2 cellular contexts compared by ENCODE assay signal in genomic region chr22:43843783-43844530, GRCh38.
TF ChIP-seq lines count a peak whose summit lies in the region.

No MANE protein-coding gene starts in this region.

TF ChIP-seq in HEK293, 187 proteins besides CTCF, POLR2A, EP300 and RAD21:
- TF ChIP-seq ZIC2 (tag by site-specific recombination; IDR thresholded peaks at IDR 0.05) (peak; percentile 13; the same call in 1 of the 2 replicates), ZNF449 (tag by site-specific recombination; IDR thresholded peaks at IDR 0.05) (0 out of 2 replicates have a peak, but pooled peaks have one; percentile 50), BCL6B (tag by site-specific recombination; IDR thresholded peaks at IDR 0.05) (no peak), ZNF341 (tag by site-specific recombination; IDR thresholded peaks at IDR 0.05; ENCODE audit: low read depth) (0 out of 2 replicates have a peak, but pooled peaks have one; percentile 18)

TF ChIP-seq in H1, 55 proteins besides CTCF, POLR2A, EP300 and RAD21:
- TF ChIP-seq CBX8 (IDR thresholded peaks at IDR 0.05; ENCODE audit: borderline replicate concordance, low read depth, low read length): no peak
- no peak for TF ChIP-seq TBP (IDR thresholded peaks at IDR 0.05; ENCODE audit: low read depth, low read length)
- no peak for TF ChIP-seq SP1 (IDR thresholded peaks at IDR 0.05; ENCODE audit: low read depth, low read length)
- no peak for TF ChIP-seq CHD2 (IDR thresholded peaks at IDR 0.05; ENCODE audit: low read length)
- no peak for TF ChIP-seq ATF3 (IDR thresholded peaks at IDR 0.05; ENCODE audit: insufficient read depth, low read depth, low read length)
- no peak for TF ChIP-seq NRF1 (IDR thresholded peaks at IDR 0.05; ENCODE audit: low read depth, low read length)
- TF ChIP-seq HDAC6 (IDR thresholded peaks at IDR 0.05; ENCODE audit: low read depth, low read length): no peak
- no peak for TF ChIP-seq RFX5 (IDR thresholded peaks at IDR 0.05; ENCODE audit: borderline replicate concordance, low read depth, low read length)
- no peak for TF ChIP-seq ATF2 (IDR thresholded peaks at IDR 0.05; ENCODE audit: low read length)
- TF ChIP-seq CREB1 (IDR thresholded peaks at IDR 0.05): no peak
- TF ChIP-seq HDAC2 (IDR thresholded peaks at IDR 0.05; ENCODE audit: borderline replicate concordance in 1 of 2, low read depth in 2 of 2, low read length in 2 of 2): no peak
- no peak for TF ChIP-seq SRF (IDR thresholded peaks at IDR 0.05; ENCODE audit: low read depth, low read length)
- TF ChIP-seq BCL11A (IDR thresholded peaks at IDR 0.05; ENCODE audit: low read depth in 2 of 2, low read length in 2 of 2): no peak
- TF ChIP-seq BRCA1 (IDR thresholded peaks at IDR 0.05; ENCODE audit: low read depth, low read length): no peak
- TF ChIP-seq RXRA (IDR thresholded peaks at IDR 0.05; ENCODE audit: insufficient read depth, low read depth, low read length): no peak
